ENCODE assay signal across 18 cellular contexts in the genomic region with DNA sequence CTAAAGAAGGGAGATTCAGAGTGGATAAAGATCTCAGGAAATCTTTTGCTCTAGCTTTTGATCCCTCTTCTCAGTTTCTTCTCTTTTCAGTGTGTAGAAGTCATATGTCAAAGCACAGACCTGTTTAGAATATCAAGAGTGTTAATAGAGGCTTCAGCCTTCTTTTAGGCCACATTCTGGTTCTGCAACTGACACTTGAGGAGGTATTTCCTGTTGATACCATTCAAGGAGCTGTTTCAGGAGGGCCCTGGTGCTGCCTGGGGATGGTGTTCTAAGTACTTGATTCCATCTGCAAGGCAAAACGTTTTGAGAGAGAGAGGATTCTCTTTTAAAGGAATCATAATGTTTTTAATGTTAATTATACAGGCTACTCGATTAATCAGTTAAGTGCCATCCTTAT.
A peak's percentile ranks its signal among the peaks of the same experiment; 100 is the strongest.
DNase-seq lines count a peak whose midpoint lies in the region; ATAC-seq, FAIRE-seq and TF ChIP-seq lines count a peak whose summit lies in the region.
"Had no signal": no experiment of that assay in that cellular context is flagged by ENCODE, and none has a peak within 500 bp of the region (broad histone marks: within the 10 kb centered on the region; RNA-seq: fewer than 3 reads in every experiment).

No MANE protein-coding gene starts in this region.

- intact Hi-C loops in GM12878 (cut with micrococcal nuclease; ENCODE audit: unreplicated experiment): no loop called here
- intact Hi-C loops in thyroid gland (cut with DNase I): no loop called here

- no peaks in the 10 kb centered on the region for H4K20me1 ChIP-seq in GM12878 (ENCODE audit: control insufficient read depth, insufficient read depth)

- RAD21 ChIA-PET in GM12878 (lab: Charles Lee; ENCODE audit: unreplicated experiment): interaction anchor here (0.6 to 3.1 kb wide), 7 partner anchors 12 to 416 kb away, joined by 3 to 19 read pairs (median 5); no protein-coding TSS in a partner anchor

- H3K9ac ChIP-seq in GM12878 (ENCODE audit: control insufficient read depth, insufficient read depth, low read length): no peak overlapping the region

- no peak for FAIRE-seq in GM12878 (lab: Jason Lieb, UNC)
- FAIRE-seq in GM12892 (lab: Jason Lieb, UNC): no peak
- FAIRE-seq: A549, H54, islet of Langerhans had no signal

- in situ Hi-C loops in GM12878 (cut with MboI) (no loop called here), G401 (cut with HindIII; ENCODE audit: low sequenced_read_pairs) (no loop called here)

- TF ChIP-seq CTCF in GM12878 (IDR thresholded peaks at IDR 0.05 in 2 of 3, conservative IDR thresholded peaks at IDR 0.05 in 1 of 3; ENCODE audit: control insufficient read depth in 2 of 3, extremely low read depth in 1 of 3, insufficient read depth in 1 of 3, low read depth in 3 of 3, low read length in 3 of 3): no peak
- no peak for TF ChIP-seq CTCF in thyroid gland (IDR thresholded peaks at IDR 0.05)

- POLR2A ChIA-PET in GM12878 (lab: Charles Lee): interaction anchor here (0.6 to 1.1 kb wide), 2 partner anchors 10 to 146 kb away, joined by 3 to 4 read pairs; no protein-coding TSS in a partner anchor

- H3K27ac ChIP-seq in GM12878 (ENCODE audit: control insufficient read depth, insufficient read depth): no peak overlapping the region
- H3K27ac ChIP-seq in thyroid gland: no peak overlapping the region
- H3K27ac ChIP-seq: A549, breast epithelium had no signal

- H3K27me3 ChIP-seq in GM12878 (replicated peaks in 1 of 2; ENCODE audit: control insufficient read depth in 2 of 2, insufficient read depth in 2 of 2, low read length in 1 of 2) (no peaks in the 10 kb centered on the region; a peak in 1 of 4 replicates), thyroid gland (no peaks in the 10 kb centered on the region)
- H3K27me3 ChIP-seq: breast epithelium had no signal

- H3K4me2 ChIP-seq in GM12878 (ENCODE audit: control insufficient read depth, insufficient read depth): no peak overlapping the region
- H3K4me2 ChIP-seq: A549 had no signal

- no peaks in the 10 kb centered on the region for H3K9me3 ChIP-seq in GM12878 (replicated peaks; ENCODE audit: control insufficient read depth, insufficient read depth, low read length)
- no peaks in the 10 kb centered on the region for H3K9me3 ChIP-seq in thyroid gland
- H3K9me3 ChIP-seq: A549, breast epithelium had no signal

- SMC1A ChIA-PET in GM12878 (lab: Charles Lee; ENCODE audit: uncharacterized antibody, unreplicated experiment): interaction anchor here (0.5 to 3.2 kb wide), 19 partner anchors 9 to 311 kb away, joined by 3 to 17 read pairs (median 3); no protein-coding TSS in a partner anchor

- H3K4me1 ChIP-seq in GM12878 (ENCODE audit: control insufficient read depth, insufficient read depth, low read length) (no peaks in the 10 kb centered on the region), thyroid gland (peaks cover 0 to 20% of the 10 kb centered on the region in 2 donors)
- H3K4me1 ChIP-seq: breast epithelium had no signal

- TF ChIP-seq POLR2A in GM12878 (IDR thresholded peaks at IDR 0.05; ENCODE audit: low read depth, low read length) (no peak), thyroid gland (IDR thresholded peaks at IDR 0.05) (no peak), GM12892 (IDR thresholded peaks at IDR 0.05; ENCODE audit: low read depth, low read length) (no peak)

- no peaks in the 10 kb centered on the region for H3K79me2 ChIP-seq in GM12878 (ENCODE audit: control insufficient read depth, insufficient read depth, low read length)

- H3K36me3 ChIP-seq in GM12878 (ENCODE audit: control insufficient read depth in 2 of 2, insufficient read depth in 2 of 2, low read length in 1 of 2): no peaks in the 10 kb centered on the region
- H3K36me3 ChIP-seq in thyroid gland: no peaks in the 10 kb centered on the region
- H3K36me3 ChIP-seq: breast epithelium had no signal

- DNase-seq in NCI-H345 (lab: John Stamatoyannopoulos, UW): peak; percentile 20
- no peak for DNase-seq in NCI-H345 treated with DMSO at 0.1 percent for 48 hours (lab: John Stamatoyannopoulos, UW; ENCODE audit: unreplicated experiment)
- DNase-seq in GM12878 (ENCODE audit: low read depth, low spot score): no peak
- peak; percentile 87 for DNase-seq in iris pigment epithelial cell (ENCODE audit: low read depth)
- DNase-seq in thyroid gland: peak; percentile 53 to 56
- DNase-seq in GM12892 (ENCODE audit: insufficient read length): no peak
- DNase-seq in G401 (ENCODE audit: low spot score): no peak
- DNase-seq in activated CD8-positive, alpha-beta memory T cell treated with anti-CD3 and anti-CD28 coated beads for 24 hours: no peak
- DNase-seq: activated CD4-positive, alpha-beta T cell treated with anti-CD3 and anti-CD28 coated beads for 48 hours; Calu3; erythroblast; NCI-H187 treated with DMSO at 0.1 percent for 48 hours; PC-3; T-helper 17 cell had no signal

- no peak overlapping the region for H2AFZ ChIP-seq in GM12878 (ENCODE audit: control insufficient read depth, low read depth, low read length)

- WGBS in GM12878 (ENCODE audit: insufficient coverage, insufficient replicate concordance, low lambda C conversion rate, missing lambda C conversion rate): 0% methylated on average over 2 of the region's 2 CpGs
- 25% methylated on average over 2 of the region's 2 CpGs for WGBS in thyroid gland, 2 donors

- CTCF ChIA-PET in GM12878 (lab: Yijun Ruan, JAX): interaction anchor here (1.1 to 3.2 kb wide), 7 partner anchors 15 to 436 kb away, joined by 3 to 20 read pairs (median 5); no protein-coding TSS in a partner anchor

- no peak for TF ChIP-seq RAD21 in GM12878 (IDR thresholded peaks at IDR 0.05; ENCODE audit: insufficient read depth, low read depth, low read length)

- no peak overlapping the region for H3K4me3 ChIP-seq in GM12878
- H3K4me3 ChIP-seq in thyroid gland (replicated peaks in 1 of 3): no peak overlapping the region
- H3K4me3 ChIP-seq: A549, breast epithelium had no signal

- BruUV-seq in GM12878 (replicated peaks; lab: Mats Ljungman, UMichigan): no TSS peak

- ATAC-seq in GM12878: peak; percentile 45
- ATAC-seq: A549, PC-3, T-helper 17 cell had no signal

- no peak for TF ChIP-seq EP300 in GM12878 (IDR thresholded peaks at IDR 0.05; ENCODE audit: borderline replicate concordance in 1 of 2, control insufficient read depth in 1 of 2, low read depth in 2 of 2, low read length in 2 of 2)

TF ChIP-seq in GM12878, 131 proteins besides CTCF, POLR2A, EP300 and RAD21:
- TF ChIP-seq POLR2AphosphoS2 (IDR thresholded peaks at IDR 0.05; ENCODE audit: low read depth, low read length) (no peak), NBN (IDR thresholded peaks at IDR 0.05) (no peak), WRNIP1 (IDR thresholded peaks at IDR 0.05; ENCODE audit: borderline replicate concordance, low read depth, low read length) (no peak), HDAC2 (IDR thresholded peaks at IDR 0.05) (no peak), MTA2 (IDR thresholded peaks at IDR 0.05; ENCODE audit: low read depth) (no peak)
TF ChIP-seq in GM12878: peak in this region for 0.

Comparison
In these comparisons a context has a peak if more than half of its experiments do, and no peak if none do; other contexts are left out.
1. DNase-seq: peak in NCI-H345 (single experiment), iris pigment epithelial cell (single experiment) and thyroid gland (2 of 2); none in NCI-H345 treated with DMSO at 0.1 percent for 48 hours (single experiment), GM12878 (single experiment), GM12892 (single experiment), G401 (single experiment) and activated CD8-positive, alpha-beta memory T cell treated with anti-CD3 and anti-CD28 coated beads for 24 hours (single experiment).